ENCODE assay signal across 7 cellular contexts in genomic region chr17:39197380-39198185, GRCh38. TPM values are rescaled to one million over a fixed set of nuclear protein-coding genes. Genes with fewer than 3 reads are reported as not detected.
DNase-seq lines count a peak whose midpoint lies in the region; ATAC-seq, FAIRE-seq and TF ChIP-seq lines count a peak whose summit lies in the region.

TSS of gene CACNB1 (minus strand) at chr17:39197669. CDS start at chr17:39197495, 174 bp downstream.

- H3K27ac ChIP-seq in K562 (ENCODE audit: extremely low read depth, low read depth, low read length) (peak within 1 kb of the TSS; percentile 37; the same call in 2 of the 3 replicates), gastrocnemius medialis (peak within 1 kb of the TSS; percentile 87 to 99 (median 94))

- in situ Hi-C loops in K562 (cut with MboI) = no loop called here
- in situ Hi-C loops in gastrocnemius medialis (cut with MboI; ENCODE audit: low sequenced_read_pairs in 4 of 4) = no loop called here

- H3K27me3 ChIP-seq in K562 (ENCODE audit: control insufficient read depth in 2 of 2, insufficient read depth in 2 of 2, low read length in 2 of 2) (no peaks in the 10 kb centered on the region), gastrocnemius medialis (no peaks in the 10 kb centered on the region)

- peaks cover 44% of the 10 kb centered on the region for H3K79me2 ChIP-seq in K562 (ENCODE audit: control insufficient read depth, insufficient read depth, low read length)

- CTCF ChIA-PET in K562 (lab: Yijun Ruan, JAX; ENCODE audit: low intra/inter-chr PET ratio) = no interaction called here

- H2AFZ ChIP-seq in K562 (ENCODE audit: low read depth, low read length) = peak within 1 kb of the TSS; percentile 77

- H3K36me3 ChIP-seq in K562 (ENCODE audit: control insufficient read depth, insufficient read depth, low read length) (peaks cover 33% of the 10 kb centered on the region), gastrocnemius medialis (peaks cover 0 to 16% of the 10 kb centered on the region in 2 donors)

- H3K4me1 ChIP-seq in K562 (replicated peaks in 1 of 2; ENCODE audit: control insufficient read depth in 2 of 2, insufficient read depth in 2 of 2, low read length in 2 of 2) (peaks cover 45 to 57% of the 10 kb centered on the region in 2 experiments; a peak in 4 of 5 replicates), gastrocnemius medialis (peaks cover 58 to 62% of the 10 kb centered on the region in 2 donors)

- TF ChIP-seq RAD21 in K562 (CRISPR knock-in tag; conservative IDR thresholded peaks at IDR 0.05 in 1 of 2, IDR thresholded peaks at IDR 0.05 in 1 of 2) = no peak

- H3K4me3 ChIP-seq in K562 (peak within 1 kb of the TSS; percentile 52), iPS-11a (ENCODE audit: low read depth, low read length) (peak within 1 kb of the TSS; percentile 65), gastrocnemius medialis (peak within 1 kb of the TSS; percentile 62 to 95 (median 87))

- no TSS peak for BruUV-seq in K562 (replicated peaks; lab: Mats Ljungman, UMichigan)

- TF ChIP-seq POLR2A in K562 (conservative IDR thresholded peaks at IDR 0.05) (peak; percentile 61), gastrocnemius medialis (IDR thresholded peaks at IDR 0.05) (peak; percentile 78 to 83)

- DNase-seq in NCI-H1694 (lab: John Stamatoyannopoulos, UW) (peak; percentile 63), UCSD-AML1 (lab: John Stamatoyannopoulos, UW; ENCODE audit: unreplicated experiment) (peak; percentile 73), K562 (ENCODE audit: extremely low read depth in 1 of 4, low spot score in 3 of 4) (peak; percentile 86 to 90 (median 87)), gastrocnemius medialis (peak; percentile 60 to 61)

- ATAC-seq in GM18511 (IDR thresholded peaks at IDR 0.05; ENCODE audit: unreplicated experiment) (peak; percentile 42), K562 (peak; percentile 79), gastrocnemius medialis (no peak), GM19467 (IDR thresholded peaks at IDR 0.05; ENCODE audit: unreplicated experiment) (no peak)

- H3K9ac ChIP-seq in K562 (ENCODE audit: insufficient read depth in 1 of 2, low read depth in 2 of 2, low read length in 2 of 2) = peak within 1 kb of the TSS; percentile 46 to 91; a peak in 3 of 4 replicates

- WGBS in K562 (ENCODE audit: insufficient coverage, low coverage, missing lambda C conversion rate) = 3% methylated on average over 23 of the region's 55 CpGs

- TF ChIP-seq CTCF in K562 (IDR thresholded peaks at IDR 0.05 in 2 of 3, conservative IDR thresholded peaks at IDR 0.05 in 1 of 3; ENCODE audit: insufficient read depth in 2 of 3, low read depth in 1 of 3, low read length in 3 of 3) (no peak), gastrocnemius medialis (IDR thresholded peaks at IDR 0.05 in 4 of 5, conservative IDR thresholded peaks at IDR 0.05 in 1 of 5) (no peak)

- FAIRE-seq in K562 (lab: Jason Lieb, UNC) = no peak

- H3K9me3 ChIP-seq in K562 (replicated peaks; ENCODE audit: control insufficient read depth, insufficient read depth, low read depth, low read length) (no peaks in the 10 kb centered on the region), gastrocnemius medialis (no peaks in the 10 kb centered on the region)

- peaks cover 9% of the 10 kb centered on the region for H4K20me1 ChIP-seq in K562 (replicated peaks; ENCODE audit: control insufficient read depth, insufficient read depth, low read length)

- intact Hi-C loops in K562 (cut with micrococcal nuclease) (no loop called here), gastrocnemius medialis (cut with DNase I; ENCODE audit: low total_unique reads) (loop anchor here (10.0 kb wide), 2 partner anchors 467 to 1147 kb away; partner anchors contain the start of genes PNMT and TCAP)

- H3K9me1 ChIP-seq in K562 (ENCODE audit: control insufficient read depth, insufficient read depth, low read length) = no peaks in the 10 kb centered on the region

- no peak for TF ChIP-seq EP300 in K562 (IDR thresholded peaks at IDR 0.05; ENCODE audit: low read length)

- H3K4me2 ChIP-seq in K562 (ENCODE audit: insufficient read depth, low read length) = peak within 1 kb of the TSS; percentile 92

- POLR2A ChIA-PET in K562 (lab: Yijun Ruan, JAX) = interaction anchor here (0.6 to 1.5 kb wide), 3 partner anchors 8 to 11 kb away, joined by 3 read pairs; no protein-coding TSS in a partner anchor

TF ChIP-seq in K562, 482 proteins besides CTCF, POLR2A, EP300 and RAD21 (continues in another document):
- TF ChIP-seq ZFX (CRISPR knock-in tag; IDR thresholded peaks at IDR 0.05) (0 out of 2 replicates have a peak, but pooled peaks have one; percentile 9), ZC3H8 (IDR thresholded peaks at IDR 0.05) (no peak), POLR2G (IDR thresholded peaks at IDR 0.05; ENCODE audit: low read depth, low read length) (peak; percentile 88), EWSR1 (IDR thresholded peaks at IDR 0.05; ENCODE audit: borderline replicate concordance, low read depth, partially characterized antibody) (no peak), LCOR (CRISPR knock-in tag; IDR thresholded peaks at IDR 0.05) (no peak), ARID3B (CRISPR knock-in tag; IDR thresholded peaks at IDR 0.05; ENCODE audit: borderline replicate concordance) (no peak), ATF4 (CRISPR knock-in tag; IDR thresholded peaks at IDR 0.05) (no peak), ZBTB17 (CRISPR knock-in tag; IDR thresholded peaks at IDR 0.05) (no peak), ZNF586 (CRISPR knock-in tag; conservative IDR thresholded peaks at IDR 0.05) (no peak), RB1 (IDR thresholded peaks at IDR 0.05; ENCODE audit: low read depth) (peak; percentile 30; the same call in 1 of the 2 replicates), TEAD2 (tag; IDR thresholded peaks at IDR 0.05) (no peak), PML (IDR thresholded peaks at IDR 0.05; ENCODE audit: low read length) (no peak), RBFOX2 (IDR thresholded peaks at IDR 0.05; ENCODE audit: low read depth, low read length) (peak; percentile 78), BRD4 (IDR thresholded peaks at IDR 0.05) (no peak), XRCC5 (IDR thresholded peaks at IDR 0.05; ENCODE audit: low read depth, low read length) (no peak), E2F4 (CRISPR knock-in tag; IDR thresholded peaks at IDR 0.05; ENCODE audit: low read depth) (no peak), CCNT2 (IDR thresholded peaks at IDR 0.05; ENCODE audit: borderline replicate concordance, extremely low read depth, insufficient read length, low read depth, low read length) (peak; percentile 40), NFATC3 (IDR thresholded peaks at IDR 0.05) (no peak), HDAC6 (IDR thresholded peaks at IDR 0.05; ENCODE audit: low read depth, low read length) (no peak)

RNA-seq across cellular contexts. Expression of gene CACNB1, which starts in this region (rescaled TPM):
- total RNA-seq in K562 (2011; cell fraction: chromatin; rRNA removed; ENCODE audit: low replicate concordance) = 38.1 and 87.3 TPM in 2 replicates
- total RNA-seq in K562 (2011; cell fraction: nucleolus; rRNA removed) = 39.5 and 41.0 TPM in 2 replicates
- total RNA-seq in K562 (2011; cell fraction: nucleoplasm; rRNA removed) = 40.0 and 54.4 TPM in 2 replicates
- 2.2 and 3.7 TPM in 2 replicates for total RNA-seq in K562 (2014; rRNA removed)
- 2.6 and 3.6 TPM in 2 replicates for total RNA-seq in K562 (2014; rRNA removed; fragmentation: Illumina TruSeq; extraction: Trizol)
- total RNA-seq in K562 (2015; rRNA removed; fragmentation: Illumina TruSeq; extraction: Trizol) = 1.7 and 2.0 TPM in 2 replicates
- 6.7 and 7.4 TPM in 2 replicates for total RNA-seq in K562 (2021)
- 3.0 and 3.2 TPM in 2 replicates for polyA plus RNA-seq in K562 (2011; rRNA removed)
- 1.5 and 3.4 TPM in 2 replicates for polyA plus RNA-seq in K562 (2011; cell fraction: cytosol; rRNA removed)
- 10.8 and 29.9 TPM in 2 replicates for polyA plus RNA-seq in K562 (2011; cell fraction: nucleus; rRNA removed)
- polyA plus RNA-seq in K562 (2012) = 2.1 and 2.9 TPM in 2 replicates
- polyA plus RNA-seq in K562 (2014; fragmentation: Illumina TruSeq; extraction: Trizol) = 3.0 and 3.6 TPM in 2 replicates
- under 1 TPM; 0.08 to 0.18 TPM for polyA plus RNA-seq in K562 (2014; fragmentation: Nextera tagmentation; extraction: Ambion mirVana)
- 3.7 and 4.6 TPM in 2 replicates for polyA plus RNA-seq in K562 (2014; rRNA removed)
- polyA minus RNA-seq in K562 (2011; rRNA and poly(A)+ RNA removed) = 8.4 and 16.2 TPM in 2 replicates
- polyA minus RNA-seq in K562 (2011; cell fraction: cytosol; rRNA and poly(A)+ RNA removed) = 2.5 and 5.3 TPM in 2 replicates
- 8.2 and 16.4 TPM in 2 replicates for polyA minus RNA-seq in K562 (2011; cell fraction: nucleus; rRNA and poly(A)+ RNA removed)
- 100 to 1,000 TPM; 236 to 432 (median 340) TPM for total RNA-seq in gastrocnemius medialis

Comparison
In these comparisons a context has a peak if more than half of its experiments do, and no peak if none do; other contexts are left out.
1. ATAC-seq: peak in GM18511 (single experiment) and K562 (single experiment); none in gastrocnemius medialis (0 of 2) and GM19467 (single experiment).
2. Peak in every context shown above with its lines, with median percentiles within 50 percentile points of each other: DNase-seq and H3K4me3 ChIP-seq.